Comparison of ENCODE assay signal across 8 cellular contexts in genomic region chr10:62804384-62805138, GRCh38. TPM values are rescaled to one million over a fixed set of nuclear protein-coding genes. Genes with fewer than 3 reads are reported as not detected.
A peak's percentile ranks its signal among the peaks of the same experiment; 100 is the strongest.
DNase-seq lines count a peak whose midpoint lies in the region; ATAC-seq and TF ChIP-seq lines count a peak whose summit lies in the region.

Gene ADO (plus strand): TSS chr10:62804720. CDS start chr10:62805060, 340 bp downstream.

- peaks cover 8% of the 10 kb centered on the region for H3K36me3 Mint-ChIP-seq in T-helper 17 cell (ENCODE audit: low read depth)

- intact Hi-C loops in left ventricle myocardium superior (cut with micrococcal nuclease): no loop called here
- intact Hi-C loops in psoas muscle (cut with DNase I): loop anchor here in 1 of 2 donors (5.0 kb wide), 1 partner anchor 42 kb away; no protein-coding TSS in a partner anchor

- WGBS in psoas muscle, 3 donors: 0% methylated on average over 60 to 73 of the region's 73 CpGs

- H3K27ac Mint-ChIP-seq in T-helper 17 cell: peak within 1 kb of the TSS; percentile 99

- H3K4me1 ChIP-seq in psoas muscle: peaks cover 26% of the 10 kb centered on the region

- TF ChIP-seq CTCF in GM13977 (IDR thresholded peaks at IDR 0.05; ENCODE audit: extremely low read depth, insufficient read depth, missing control alignments) (no peak), psoas muscle (IDR thresholded peaks at IDR 0.05) (no peak)

- H3K4me1 Mint-ChIP-seq in T-helper 17 cell: peaks cover 28% of the 10 kb centered on the region

- H3K27me3 ChIP-seq in psoas muscle (ENCODE audit: insufficient read depth in 3 of 3, low read length in 2 of 3): peaks cover 0 to 8% (median 0%) of the 10 kb centered on the region in 3 donors

- DNase-seq in GM13977 (ENCODE audit: low spot score): peak; percentile 90
- peak; percentile 74 to 94 (median 88) for DNase-seq in NCI-H1417 (lab: John Stamatoyannopoulos, UW)
- DNase-seq in T-helper 17 cell: peak; percentile 66 to 71 (median 68)
- DNase-seq in anterior cingulate cortex (lab: John Stamatoyannopoulos, UW): peak; percentile 58 to 94 (median 89)
- peak; percentile 92 for DNase-seq in left ventricle myocardium superior
- DNase-seq in psoas muscle: peak; percentile 87 to 95
- no peak for DNase-seq in OCI-M2 (lab: John Stamatoyannopoulos, UW; ENCODE audit: unreplicated experiment)

- H3K9me3 ChIP-seq in T-helper 17 cell (ENCODE audit: control insufficient read depth, low read length, poor library complexity, severe bottlenecking): no peaks in the 10 kb centered on the region
- no peaks in the 10 kb centered on the region for H3K9me3 ChIP-seq in psoas muscle

- peak within 1 kb of the TSS; percentile 97 for H3K27ac ChIP-seq in psoas muscle

- H3K4me3 ChIP-seq in psoas muscle: peak within 1 kb of the TSS; percentile 91

- peak within 1 kb of the TSS; percentile 95 for H3K4me3 Mint-ChIP-seq in T-helper 17 cell

- in situ Hi-C loops in GM13977 (cut with MboI; ENCODE audit: low pct_unique_long_range_greater_than_20kb, low sequenced_read_pairs, unreplicated experiment): no loop called here

- H3K36me3 ChIP-seq in psoas muscle (ENCODE audit: insufficient read depth in 1 of 2, low read depth in 1 of 2): no peaks in the 10 kb centered on the region

- ATAC-seq in HG02763 (IDR thresholded peaks at IDR 0.05; ENCODE audit: unreplicated experiment) (peak; percentile 84), T-helper 17 cell (peak; percentile 93), left ventricle myocardium superior (peak; percentile 93), psoas muscle (peak; percentile 95 to 97 (median 96))

- peaks cover 11% of the 10 kb centered on the region for H3K27me3 Mint-ChIP-seq in T-helper 17 cell

RNA-seq across cellular contexts. Expression of gene ADO, which starts in this region (rescaled TPM):
- total RNA-seq in T-helper 17 cell: 10 to 100 TPM in 1 of 2 donors, 1 to 10 TPM in 1; 10.0 to 11.2 TPM
- 16.7 TPM for total RNA-seq in left ventricle myocardium superior
- 10 to 100 TPM; 17.6 to 24.8 (median 20.1) TPM for total RNA-seq in psoas muscle
- polyA plus RNA-seq in psoas muscle: 10 to 100 TPM; 11.6 to 27.1 (median 21.6) TPM
